ENCODE assay signal across 8 cellular contexts in the genomic region with DNA sequence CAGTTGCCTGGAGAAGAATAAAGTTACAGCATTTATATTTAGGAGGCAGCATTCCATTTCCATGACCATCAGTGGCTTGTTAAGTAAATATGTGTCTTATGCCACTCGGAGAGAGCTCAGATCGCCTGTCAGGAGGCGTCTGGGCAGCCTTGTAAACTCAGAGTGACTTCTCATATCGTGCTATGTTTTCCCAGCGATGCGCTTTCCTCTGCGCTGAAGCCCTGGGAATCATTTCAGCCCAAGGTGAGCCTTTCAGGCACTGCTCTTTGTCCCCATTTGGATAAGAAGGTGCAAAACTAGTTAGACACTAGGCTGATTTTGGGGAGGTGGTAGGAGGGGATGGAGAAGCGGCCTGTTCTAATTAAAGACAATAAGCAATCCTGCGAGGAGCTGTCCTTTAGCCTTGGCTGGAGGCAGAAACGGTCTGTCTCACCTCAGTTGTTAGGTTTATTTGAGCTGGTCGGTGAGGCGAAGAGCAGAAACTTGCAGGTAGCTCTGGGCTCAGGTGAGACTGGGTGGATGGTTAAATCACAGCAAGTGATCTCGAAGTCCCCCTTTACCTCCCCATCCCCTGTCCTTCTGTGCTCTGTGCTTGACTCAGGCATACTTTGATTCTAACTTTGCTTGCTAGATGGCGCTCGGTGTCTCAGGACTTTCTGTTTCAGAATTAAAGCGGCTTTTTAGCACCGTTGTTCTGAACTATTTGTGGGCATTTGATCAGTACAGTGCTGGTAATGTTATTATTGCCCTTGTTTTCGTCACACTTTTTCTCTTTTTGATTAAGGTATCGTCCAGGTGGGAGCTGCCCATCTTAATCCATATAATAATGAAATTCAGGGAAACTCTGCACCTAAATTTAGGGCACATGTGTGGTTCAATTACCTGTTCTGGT. TPM values are rescaled to one million over a fixed set of nuclear protein-coding genes. Genes with fewer than 3 reads are reported as not detected.
A peak's percentile ranks its signal among the peaks of the same experiment; 100 is the strongest.
DNase-seq lines count a peak whose midpoint lies in the region; ATAC-seq and TF ChIP-seq lines count a peak whose summit lies in the region.

No MANE protein-coding gene starts in this region.

- H3K27me3 ChIP-seq in DOHH2 (ENCODE audit: control insufficient read depth, low read length) = peaks cover 69% of the 10 kb centered on the region
- H3K27me3 ChIP-seq in PC-9 (ENCODE audit: insufficient read depth, low read depth) = no peaks in the 10 kb centered on the region

- H3K27ac ChIP-seq in DOHH2 (ENCODE audit: low read depth, low read length) = no peak overlapping the region
- peak overlapping the region; percentile 60 for H3K27ac ChIP-seq in PC-9

- no TSS peak for BruUV-seq in PC-9 (replicated peaks; lab: Mats Ljungman, UMichigan)

- H3K79me2 ChIP-seq in DOHH2 (ENCODE audit: control insufficient read depth, low read length) (no peaks in the 10 kb centered on the region), PC-9 (ENCODE audit: low read depth) (no peaks in the 10 kb centered on the region)

- H3K4me3 Mint-ChIP-seq in effector memory CD8-positive, alpha-beta T cell = peak overlapping the region in 1 of 2 donors; percentile 38

- H3K9me2 ChIP-seq in DOHH2 (replicated peaks; ENCODE audit: control insufficient read depth, low read length) (no peaks in the 10 kb centered on the region), PC-9 (ENCODE audit: insufficient read depth) (no peaks in the 10 kb centered on the region)

- H3K27ac Mint-ChIP-seq in effector memory CD8-positive, alpha-beta T cell = no peak overlapping the region

- POLR2A ChIA-PET in PC-9 (lab: Charles Lee; ENCODE audit: unreplicated experiment) = interaction anchor here (0.7 kb wide), 2 partner anchors 27 to 543 kb away, joined by 3 to 7 read pairs; a partner anchor contains a TSS

- peak overlapping the region; percentile 74 for H2AFZ ChIP-seq in PC-9

- no peaks in the 10 kb centered on the region for H4K20me1 ChIP-seq in DOHH2 (ENCODE audit: control insufficient read depth, insufficient read depth, low read depth, low read length)
- no peaks in the 10 kb centered on the region for H4K20me1 ChIP-seq in PC-9 (ENCODE audit: insufficient read depth)

- CTCF ChIA-PET in PC-9 (lab: Charles Lee) = interaction anchor here (0.6 to 1.8 kb wide), 7 partner anchors 10 to 1243 kb away, joined by 3 to 10 read pairs (median 4); a partner anchor contains a TSS

- no peak overlapping the region for H3K4me3 ChIP-seq in DOHH2 (ENCODE audit: low read length)
- peak overlapping the region; percentile 47 for H3K4me3 ChIP-seq in PC-9

- DNase-seq in PC-9 = peak; percentile 38 to 88
- peak in 2 of 3 experiments; percentile 47 to 58 for DNase-seq in effector memory CD8-positive, alpha-beta T cell
- peak; percentile 52 for DNase-seq in middle frontal gyrus (ENCODE audit: extremely low spot score, low spot score)
- DNase-seq in activated gamma-delta T cell (lab: John Stamatoyannopoulos, UW) = no peak

- peaks cover 4 to 20% of the 10 kb centered on the region in 2 donors for H3K4me1 Mint-ChIP-seq in effector memory CD8-positive, alpha-beta T cell (ENCODE audit: low read depth in 2 of 2)

- no peaks in the 10 kb centered on the region for H3K4me1 ChIP-seq in DOHH2 (ENCODE audit: control insufficient read depth, low read length)
- H3K4me1 ChIP-seq in PC-9 (replicated peaks; ENCODE audit: insufficient read depth) = peaks cover 21% of the 10 kb centered on the region

- H3K4me2 ChIP-seq in DOHH2 (ENCODE audit: low read length) (peak overlapping the region; percentile 5; the same call in 1 of the 2 replicates), PC-9 (peak overlapping the region; percentile 77)

- no peaks in the 10 kb centered on the region for H3K9me3 Mint-ChIP-seq in effector memory CD8-positive, alpha-beta T cell

- TF ChIP-seq CTCF in DOHH2 (IDR thresholded peaks at IDR 0.05; ENCODE audit: low read depth, low read length, poor library complexity, severe bottlenecking) (peak; percentile 71), PC-9 (conservative IDR thresholded peaks at IDR 0.05) (peak; percentile 58; the same call in 1 of the 2 replicates)

- ATAC-seq in GM19043 (IDR thresholded peaks at IDR 0.05; ENCODE audit: low read depth, unreplicated experiment) (peak; percentile 80), HG03342 (IDR thresholded peaks at IDR 0.05; ENCODE audit: unreplicated experiment) (peak; percentile 60), HG02973 (IDR thresholded peaks at IDR 0.05; ENCODE audit: unreplicated experiment) (no peak)
- peak; percentile 84 for ATAC-seq in effector memory CD8-positive, alpha-beta T cell (replicated peaks)

- H3F3A ChIP-seq in DOHH2 (ENCODE audit: control insufficient read depth, insufficient read depth) (no peaks in the 10 kb centered on the region), PC-9 (ENCODE audit: insufficient read depth, low read depth) (peaks cover 14% of the 10 kb centered on the region; the same call in 1 of the 2 replicates)

- intact Hi-C loops in PC-9 (cut with micrococcal nuclease; ENCODE audit: unreplicated experiment) = no loop called here

- no peaks in the 10 kb centered on the region for H3K36me3 ChIP-seq in DOHH2 (ENCODE audit: control insufficient read depth, low read length)
- no peaks in the 10 kb centered on the region for H3K36me3 ChIP-seq in PC-9 (ENCODE audit: low read depth)

- no peaks in the 10 kb centered on the region for H3K9me3 ChIP-seq in DOHH2 (ENCODE audit: control insufficient read depth, insufficient read depth, low read length)
- no peaks in the 10 kb centered on the region for H3K9me3 ChIP-seq in PC-9 (ENCODE audit: insufficient read depth, low read depth)

- H3K27me3 Mint-ChIP-seq in effector memory CD8-positive, alpha-beta T cell = peaks cover 0 to 77% of the 10 kb centered on the region in 2 donors

- peaks cover 5% of the 10 kb centered on the region for H3K36me3 Mint-ChIP-seq in effector memory CD8-positive, alpha-beta T cell (ENCODE audit: insufficient read depth)

RNA-seq across cellular contexts. Expression of a gene that starts 24.6 kb away (rescaled TPM):
- total RNA-seq in PC-9 (2021) = 1.1 and 1.3 TPM in 2 replicates

RNA-seq across cellular contexts. Expression of a gene that starts 26.6 kb away (rescaled TPM):
- total RNA-seq in PC-9 (2021) = 5.9 and 6.0 TPM in 2 replicates
